Comparison of ENCODE assay signal across 8 cellular contexts in the genomic region with DNA sequence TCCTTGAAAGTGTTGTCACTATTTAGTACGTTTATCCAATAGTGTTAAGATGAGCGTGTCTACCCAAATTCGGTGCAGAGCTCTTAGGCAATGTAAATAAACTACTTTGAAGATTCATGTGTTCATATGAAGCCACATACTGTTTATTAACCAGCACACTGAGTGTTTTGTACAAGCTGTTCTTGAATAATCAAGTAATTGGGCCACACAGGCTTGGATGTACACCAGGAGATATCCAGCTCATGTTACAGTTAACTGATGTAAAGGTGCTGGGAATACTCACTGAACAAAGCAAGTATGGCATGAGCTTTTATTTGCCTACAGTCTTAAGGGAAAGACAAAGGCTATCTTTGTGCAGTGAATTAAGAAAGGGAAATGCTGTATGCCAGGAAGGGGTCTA. TPM values are rescaled to one million over a fixed set of nuclear protein-coding genes. Genes with fewer than 3 reads are reported as not detected.
A peak's percentile ranks its signal among the peaks of the same experiment; 100 is the strongest.
DNase-seq lines count a peak whose midpoint lies in the region; ATAC-seq and TF ChIP-seq lines count a peak whose summit lies in the region.

No MANE protein-coding gene starts in this region.

- no peak for TF ChIP-seq POLR2A in tibial nerve (IDR thresholded peaks at IDR 0.05)

- WGBS in tibial nerve, 2 donors, result 80 to 88% methylated on average over 3 of the region's 3 CpGs

- H3K27ac ChIP-seq in right atrium auricular region, result peak overlapping the region; percentile 86 to 92
- peak overlapping the region; percentile 87 to 96 for H3K27ac ChIP-seq in left lung
- peak overlapping the region; percentile 79 to 98 (median 92) for H3K27ac ChIP-seq in tibial nerve

- peaks cover 2% of the 10 kb centered on the region for H3K9me3 Mint-ChIP-seq in activated naive CD8-positive, alpha-beta T cell treated with anti-CD3 and anti-CD28 coated beads for 36 hours

- TF ChIP-seq EP300 in tibial nerve (IDR thresholded peaks at IDR 0.05), result no peak

- intact Hi-C loops in Right ventricle myocardium superior (cut with DNase I), result no loop called here
- intact Hi-C loops in left lung (cut with DNase I), result no loop called here

- H3K4me3 ChIP-seq in right atrium auricular region (peak overlapping the region in 1 of 2 donors; percentile 78), left lung (peak overlapping the region; percentile 55 to 75), tibial nerve (peak overlapping the region; percentile 46 to 93 (median 70))

- no peak for ATAC-seq in Right ventricle myocardium superior (ENCODE audit: poor library complexity)
- peak; percentile 3 for ATAC-seq in left lung
- ATAC-seq in GM21528 (IDR thresholded peaks at IDR 0.05; ENCODE audit: low FRiP score, unreplicated experiment), result no peak

- H3K36me3 ChIP-seq in right atrium auricular region (no peaks in the 10 kb centered on the region), left lung (no peaks in the 10 kb centered on the region), tibial nerve (no peaks in the 10 kb centered on the region)

- no peak for TF ChIP-seq CTCF in right atrium auricular region (IDR thresholded peaks at IDR 0.05)
- no peak for TF ChIP-seq CTCF in left lung (IDR thresholded peaks at IDR 0.05)
- no peak for TF ChIP-seq CTCF in tibial nerve (IDR thresholded peaks at IDR 0.05)

- no peak for DNase-seq in right atrium auricular region (ENCODE audit: low spot score)
- no peak for DNase-seq in Right ventricle myocardium superior
- no peak for DNase-seq in activated naive CD8-positive, alpha-beta T cell treated with anti-CD3 and anti-CD28 coated beads for 36 hours
- DNase-seq in left lung, result no peak
- no peak for DNase-seq in tibial nerve (ENCODE audit: low spot score in 2 of 2)
- DNase-seq in dermis blood vessel endothelial cell, result no peak
- DNase-seq in cortex of kidney (lab: John Stamatoyannopoulos, UW), result no peak

- H3K27me3 ChIP-seq in right atrium auricular region (no peaks in the 10 kb centered on the region), left lung (no peaks in the 10 kb centered on the region), tibial nerve (no peaks in the 10 kb centered on the region)

- H3K9me3 ChIP-seq in right atrium auricular region (no peaks in the 10 kb centered on the region), left lung (no peaks in the 10 kb centered on the region), tibial nerve (no peaks in the 10 kb centered on the region)

- H3K4me1 Mint-ChIP-seq in activated naive CD8-positive, alpha-beta T cell treated with anti-CD3 and anti-CD28 coated beads for 36 hours, result peaks cover 20% of the 10 kb centered on the region

- no peaks in the 10 kb centered on the region for H3K27me3 Mint-ChIP-seq in activated naive CD8-positive, alpha-beta T cell treated with anti-CD3 and anti-CD28 coated beads for 36 hours

- peak overlapping the region; percentile 89 for H3K4me3 Mint-ChIP-seq in activated naive CD8-positive, alpha-beta T cell treated with anti-CD3 and anti-CD28 coated beads for 36 hours

- H3K36me3 Mint-ChIP-seq in activated naive CD8-positive, alpha-beta T cell treated with anti-CD3 and anti-CD28 coated beads for 36 hours, result peaks cover 22% of the 10 kb centered on the region

- peak overlapping the region; percentile 97 for H3K27ac Mint-ChIP-seq in activated naive CD8-positive, alpha-beta T cell treated with anti-CD3 and anti-CD28 coated beads for 36 hours

- H3K4me1 ChIP-seq in right atrium auricular region (peaks cover 0 to 36% of the 10 kb centered on the region in 2 donors), left lung (peaks cover 21 to 40% of the 10 kb centered on the region in 2 donors), tibial nerve (peaks cover 0 to 42% (median 20%) of the 10 kb centered on the region in 4 donors)

RNA-seq across cellular contexts. Expression of gene DHX36, which starts 0.6 kb away (rescaled TPM):
- 10 to 100 TPM; 40.1 to 41.3 TPM for total RNA-seq in right atrium auricular region
- 26.0 TPM for total RNA-seq in Right ventricle myocardium superior
- 10 to 100 TPM; 79.1 to 82.2 TPM for total RNA-seq in activated naive CD8-positive, alpha-beta T cell treated with anti-CD3 and anti-CD28 coated beads for 36 hours
- total RNA-seq in left lung, result 10 to 100 TPM; 52.6 to 68.1 TPM
- total RNA-seq in tibial nerve, result 10 to 100 TPM; 60.6 to 73.5 (median 64.5) TPM
- 29.3 and 75.2 TPM in 2 replicates for total RNA-seq in dermis blood vessel endothelial cell
